In the genomic region with DNA sequence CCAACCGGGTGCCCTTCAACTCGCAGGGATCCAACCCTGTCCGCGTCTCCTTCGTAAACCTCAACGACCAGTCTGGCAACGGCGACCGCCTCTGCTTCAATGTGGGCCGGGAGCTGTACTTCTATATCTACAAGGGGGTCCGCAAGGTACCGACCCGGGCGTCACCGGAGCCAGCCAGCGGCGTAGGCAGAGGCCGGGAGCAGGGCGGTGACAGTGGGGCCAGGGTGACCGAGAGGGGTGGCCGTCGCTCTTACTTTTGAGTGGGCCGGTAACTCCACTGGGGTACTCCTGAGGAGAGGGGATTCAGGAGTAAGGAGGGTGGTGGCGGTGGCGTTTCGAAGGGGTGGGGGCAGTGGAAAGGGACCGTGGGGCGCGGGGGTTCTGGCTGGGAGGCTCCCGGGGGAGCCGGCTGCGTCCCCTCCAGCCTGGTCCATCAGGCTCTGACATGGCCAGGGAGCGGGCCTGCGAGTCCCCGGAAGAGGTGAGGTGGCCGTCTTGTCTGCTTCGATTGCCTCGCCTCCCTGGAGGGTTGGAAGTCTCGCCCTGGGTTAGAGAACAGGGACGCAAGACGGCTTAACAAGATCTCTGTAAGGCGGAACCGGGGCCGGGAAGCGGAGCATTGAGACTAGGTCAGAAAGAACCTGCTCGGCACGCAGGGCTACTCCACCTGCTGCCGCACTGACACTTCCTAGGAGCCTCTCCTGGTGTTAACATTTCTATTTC, we compare ENCODE assay signal across 8 cellular contexts. TPM values are rescaled to one million over a fixed set of nuclear protein-coding genes. Genes with fewer than 3 reads are reported as not detected.
A peak's percentile ranks its signal among the peaks of the same experiment; 100 is the strongest.
DNase-seq lines count a peak whose midpoint lies in the region; ATAC-seq and TF ChIP-seq lines count a peak whose summit lies in the region.

No MANE protein-coding gene starts in this region.

- ATAC-seq in GM18907 (IDR thresholded peaks at IDR 0.05; ENCODE audit: unreplicated experiment) (peak; percentile 28), HG03175 (IDR thresholded peaks at IDR 0.05; ENCODE audit: unreplicated experiment) (peak; percentile 15)

- no peaks in the 10 kb centered on the region for H3K9me3 Mint-ChIP-seq in brain
- no peaks in the 10 kb centered on the region for H3K9me3 Mint-ChIP-seq in immature natural killer cell

- TF ChIP-seq CTCF in AG10803 (conservative IDR thresholded peaks at IDR 0.05; ENCODE audit: low read length) = no peak
- no peak for TF ChIP-seq CTCF in brain (conservative IDR thresholded peaks at IDR 0.05)

- H3K36me3 Mint-ChIP-seq in brain (no peaks in the 10 kb centered on the region), immature natural killer cell (no peaks in the 10 kb centered on the region)

- peaks cover 15% of the 10 kb centered on the region for H3K27me3 Mint-ChIP-seq in brain
- peaks cover 3 to 6% (median 5%) of the 10 kb centered on the region in 3 donors for H3K27me3 Mint-ChIP-seq in immature natural killer cell (ENCODE audit: low read depth in 3 of 3)

- H3K27ac Mint-ChIP-seq in brain (peak overlapping the region; percentile 91 to 99 (median 99)), immature natural killer cell (peak overlapping the region; percentile 90 to 97 (median 94))

- H3K4me1 Mint-ChIP-seq in brain (peaks cover 39% of the 10 kb centered on the region), immature natural killer cell (peaks cover 22 to 38% of the 10 kb centered on the region in 2 donors)

- DNase-seq in AG10803 (ENCODE audit: low read depth) (peak; percentile 28), T-helper 1 cell (peak in 4 of 5 donors; percentile 7 to 40 (median 14)), immature natural killer cell (peak in 2 of 3 donors; percentile 22 to 24), NCI-H2227 treated with DMSO at 0.1 percent for 48 hours (lab: John Stamatoyannopoulos, UW) (no peak)
- DNase-seq in stimulated activated CD4-positive, alpha-beta T cell treated with anti-CD3 and anti-CD28 coated beads, Interleukin-12 subunit alpha, Interleukin-12 subunit beta, amount 100 ng/mL, for 4 hours = peak; percentile 23

- H3K4me3 Mint-ChIP-seq in brain = peak overlapping the region; percentile 93 to 100 (median 98)
- H3K4me3 Mint-ChIP-seq in immature natural killer cell = peak overlapping the region; percentile 95 to 99 (median 97)

- H3K4me3 ChIP-seq in AG10803 (ENCODE audit: low read length) = peak overlapping the region; percentile 93

RNA-seq across cellular contexts. Expression of a gene that starts 0.5 kb away (rescaled TPM):
- polyA plus RNA-seq in brain (ENCODE audit: insufficient read depth, low read depth, low replicate concordance) (15.6 TPM), immature natural killer cell (10 to 100 TPM; 10.8 to 14.6 (median 14.0) TPM)

RNA-seq across cellular contexts. Expression of a gene that starts 53.3 kb away (rescaled TPM):
- polyA plus RNA-seq in brain (ENCODE audit: insufficient read depth, low read depth, low replicate concordance) (470 TPM), immature natural killer cell (100 to 1,000 TPM; 171 to 473 (median 370) TPM)
